25 cellular contexts compared by ENCODE assay signal in the genomic region with DNA sequence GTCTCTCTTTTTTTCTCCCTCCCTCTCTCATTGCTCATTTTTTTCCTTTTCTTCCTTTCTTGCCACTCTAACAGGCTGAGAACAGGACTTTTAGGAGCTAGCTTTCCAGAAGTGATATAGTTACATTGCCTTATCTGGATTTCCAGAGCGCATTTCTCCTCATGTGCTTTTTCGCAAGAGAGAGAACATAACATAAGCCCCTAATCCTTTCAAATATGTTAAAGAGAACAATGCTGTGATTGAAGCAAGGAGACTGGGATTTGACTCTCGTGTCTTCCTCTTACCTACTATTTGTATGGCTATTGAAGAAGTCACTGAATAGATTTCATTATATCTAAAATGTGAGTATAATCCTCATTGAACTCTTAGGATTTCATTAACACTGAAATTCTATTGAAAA.
"Had no signal": no experiment of that assay in that cellular context is flagged by ENCODE, and none has a peak within 500 bp of the region (broad histone marks: within the 10 kb centered on the region; RNA-seq: fewer than 3 reads in every experiment).

No MANE protein-coding gene starts in this region.

- H3K27me3 ChIP-seq: esophagus squamous epithelium, foreskin keratinocyte, hepatocyte, neutrophil, right atrium auricular region, sigmoid colon, testis, tibial nerve, upper lobe of right lung, vagina had no signal

- H3K9me3 ChIP-seq: esophagus squamous epithelium, left ventricle myocardium inferior, lower lobe of right lung, neutrophil, right atrium auricular region, sigmoid colon, testis, tibial nerve, upper lobe of right lung, vagina had no signal

- H3K4me3 Mint-ChIP-seq: dendritic cell treated with granulocyte-macrophage colony-stimulating factor and Interleukin-4, amounts not matched to agents 40 ng/mL and 50 ng/mL, for 4 days; effector memory CD8-positive, alpha-beta T cell; memory B cell; naive B cell; nephron; stimulated activated naive B cell treated with anti-CD40 and anti-IgM and Interleukin-4, amounts not matched to agents 10 μg/mL and 1 μg/mL and 100 μg/mL, for 72 hours; stimulated activated naive CD8-positive, alpha-beta T cell treated with anti-CD3 and anti-CD28 coated beads, Interleukin-15, amount 100 ng/mL, for 72 hours had no signal

- H3K9me3 Mint-ChIP-seq: dendritic cell treated with granulocyte-macrophage colony-stimulating factor and Interleukin-4, amounts not matched to agents 40 ng/mL and 50 ng/mL, for 4 days; effector memory CD8-positive, alpha-beta T cell; memory B cell; naive B cell; nephron; stimulated activated naive B cell treated with anti-CD40 and anti-IgM and Interleukin-4, amounts not matched to agents 10 μg/mL and 1 μg/mL and 100 μg/mL, for 72 hours; stimulated activated naive CD8-positive, alpha-beta T cell treated with anti-CD3 and anti-CD28 coated beads, Interleukin-15, amount 100 ng/mL, for 72 hours had no signal

- H3K4me1 ChIP-seq: lower lobe of right lung, right atrium auricular region, testis, tibial nerve, upper lobe of right lung had no signal

- H3K27ac ChIP-seq: esophagus squamous epithelium, foreskin keratinocyte, left ventricle myocardium inferior, lower lobe of right lung, neutrophil, right atrium auricular region, sigmoid colon, skin epidermis, testis, tibial nerve, upper lobe of right lung, vagina had no signal

- H3K36me3 Mint-ChIP-seq: memory B cell; naive B cell; stimulated activated naive B cell treated with anti-CD40 and anti-IgM and Interleukin-4, amounts not matched to agents 10 μg/mL and 1 μg/mL and 100 μg/mL, for 72 hours had no signal

- H3K4me1 Mint-ChIP-seq: memory B cell; naive B cell; stimulated activated naive B cell treated with anti-CD40 and anti-IgM and Interleukin-4, amounts not matched to agents 10 μg/mL and 1 μg/mL and 100 μg/mL, for 72 hours; stimulated activated naive CD8-positive, alpha-beta T cell treated with anti-CD3 and anti-CD28 coated beads, Interleukin-15, amount 100 ng/mL, for 72 hours had no signal

- DNase-seq: effector memory CD8-positive, alpha-beta T cell; esophagus squamous epithelium; foreskin keratinocyte; head of caudate nucleus; kidney; left cardiac atrium; left ventricle myocardium inferior; lower lobe of right lung; naive B cell; sigmoid colon; stimulated activated CD4-positive, alpha-beta T cell treated with anti-CD3 and anti-CD28 coated beads, Interleukin-2, amount 100 ng/mL, for 24 hours; stimulated activated CD4-positive, alpha-beta T cell treated with anti-CD3 and anti-CD28 coated beads, Interleukin-4, amount 100 ng/mL, for 4 hours; stimulated activated naive B cell treated with anti-CD40 and anti-IgM and Interleukin-4, amounts not matched to agents 10 μg/mL and 1 μg/mL and 100 μg/mL, for 72 hours; stimulated activated naive CD8-positive, alpha-beta T cell treated with anti-CD3 and anti-CD28 coated beads, Interleukin-15, amount 100 ng/mL, for 72 hours; testis; upper lobe of right lung had no signal

- H3K27ac Mint-ChIP-seq: dendritic cell treated with granulocyte-macrophage colony-stimulating factor and Interleukin-4, amounts not matched to agents 40 ng/mL and 50 ng/mL, for 4 days; effector memory CD8-positive, alpha-beta T cell; memory B cell; naive B cell; stimulated activated naive B cell treated with anti-CD40 and anti-IgM and Interleukin-4, amounts not matched to agents 10 μg/mL and 1 μg/mL and 100 μg/mL, for 72 hours; stimulated activated naive CD8-positive, alpha-beta T cell treated with anti-CD3 and anti-CD28 coated beads, Interleukin-15, amount 100 ng/mL, for 72 hours had no signal

- H3K27me3 Mint-ChIP-seq: dendritic cell treated with granulocyte-macrophage colony-stimulating factor and Interleukin-4, amounts not matched to agents 40 ng/mL and 50 ng/mL, for 4 days; stimulated activated naive CD8-positive, alpha-beta T cell treated with anti-CD3 and anti-CD28 coated beads, Interleukin-15, amount 100 ng/mL, for 72 hours had no signal

- H3K4me3 ChIP-seq: esophagus squamous epithelium, hepatocyte, left ventricle myocardium inferior, lower lobe of right lung, right atrium auricular region, sigmoid colon, skin epidermis, testis, tibial nerve, upper lobe of right lung, vagina had no signal

- H3K36me3 ChIP-seq: esophagus squamous epithelium, left ventricle myocardium inferior, lower lobe of right lung, neutrophil, right atrium auricular region, sigmoid colon, tibial nerve, upper lobe of right lung, vagina had no signal
